In genomic region chr14:53894456-53894855, GRCh38 we compare ENCODE assay signal across 8 cellular contexts.
DNase-seq lines count a peak whose midpoint lies in the region; ATAC-seq and TF ChIP-seq lines count a peak whose summit lies in the region.

No MANE protein-coding gene starts in this region.

- no peaks in the 10 kb centered on the region for H3K36me3 Mint-ChIP-seq in activated CD8-positive, alpha-beta memory T cell treated with anti-CD3 and anti-CD28 coated beads, Interleukin-2, amount 10 ng/mL, durations not matched to agents 7 days and 5 days
- no peaks in the 10 kb centered on the region for H3K36me3 Mint-ChIP-seq in neural progenitor cell

- no peak overlapping the region for H3K4me3 ChIP-seq in neural progenitor cell

- no peak for TF ChIP-seq CTCF in neural progenitor cell (IDR thresholded peaks at IDR 0.05)

- H3K4me1 ChIP-seq in neural progenitor cell: peaks cover 17% of the 10 kb centered on the region

- peaks cover 9% of the 10 kb centered on the region for H3K4me1 Mint-ChIP-seq in activated CD8-positive, alpha-beta memory T cell treated with anti-CD3 and anti-CD28 coated beads, Interleukin-2, amount 10 ng/mL, durations not matched to agents 7 days and 5 days
- H3K4me1 Mint-ChIP-seq in neural progenitor cell: no peaks in the 10 kb centered on the region

- CTCF ChIA-PET in activated CD8-positive, alpha-beta memory T cell treated with anti-CD3 and anti-CD28 coated beads, Interleukin-2, amount 10 ng/mL, durations not matched to agents 7 days and 5 days (lab: Charles Lee): no interaction called here

- H3K27me3 Mint-ChIP-seq in activated CD8-positive, alpha-beta memory T cell treated with anti-CD3 and anti-CD28 coated beads, Interleukin-2, amount 10 ng/mL, durations not matched to agents 7 days and 5 days: no peaks in the 10 kb centered on the region
- no peaks in the 10 kb centered on the region for H3K27me3 Mint-ChIP-seq in neural progenitor cell (ENCODE audit: insufficient read depth, low read depth)

- no peaks in the 10 kb centered on the region for H3K27me3 ChIP-seq in neural progenitor cell

- ATAC-seq in activated CD8-positive, alpha-beta memory T cell treated with anti-CD3 and anti-CD28 coated beads, Interleukin-2, amount 10 ng/mL, durations not matched to agents 7 days and 5 days: peak; percentile 66
- ATAC-seq in HG02973 (IDR thresholded peaks at IDR 0.05; ENCODE audit: unreplicated experiment): peak; percentile 91

- no peaks in the 10 kb centered on the region for H3K36me3 ChIP-seq in neural progenitor cell

- H4K20me1 ChIP-seq in neural progenitor cell (ENCODE audit: low read depth): no peaks in the 10 kb centered on the region

- no peaks in the 10 kb centered on the region for H3K9me3 Mint-ChIP-seq in activated CD8-positive, alpha-beta memory T cell treated with anti-CD3 and anti-CD28 coated beads, Interleukin-2, amount 10 ng/mL, durations not matched to agents 7 days and 5 days (ENCODE audit: low read depth)
- no peaks in the 10 kb centered on the region for H3K9me3 Mint-ChIP-seq in neural progenitor cell

- H3K9ac ChIP-seq in neural progenitor cell: no peak overlapping the region

- no peak overlapping the region for H3K4me3 Mint-ChIP-seq in activated CD8-positive, alpha-beta memory T cell treated with anti-CD3 and anti-CD28 coated beads, Interleukin-2, amount 10 ng/mL, durations not matched to agents 7 days and 5 days
- H3K4me3 Mint-ChIP-seq in neural progenitor cell: no peak overlapping the region

- no peaks in the 10 kb centered on the region for H3K79me2 ChIP-seq in neural progenitor cell (ENCODE audit: low read depth)

- H3K4me2 ChIP-seq in neural progenitor cell: no peak overlapping the region

- H2AFZ ChIP-seq in neural progenitor cell (replicated peaks): no peak overlapping the region

- no peak overlapping the region for H3K27ac Mint-ChIP-seq in activated CD8-positive, alpha-beta memory T cell treated with anti-CD3 and anti-CD28 coated beads, Interleukin-2, amount 10 ng/mL, durations not matched to agents 7 days and 5 days
- H3K27ac Mint-ChIP-seq in neural progenitor cell: no peak overlapping the region

- no peaks in the 10 kb centered on the region for H3F3A ChIP-seq in neural progenitor cell (ENCODE audit: low read depth)

- peak overlapping the region; percentile 58 for H3K27ac ChIP-seq in angular gyrus (ENCODE audit: low read depth, low read length)
- H3K27ac ChIP-seq in temporal lobe (ENCODE audit: low read depth, low read length): peak overlapping the region; percentile 29
- H3K27ac ChIP-seq in neural progenitor cell: no peak overlapping the region

- DNase-seq in activated CD8-positive, alpha-beta memory T cell treated with anti-CD3 and anti-CD28 coated beads, Interleukin-2, amount 10 ng/mL, durations not matched to agents 7 days and 5 days: no peak
- no peak for DNase-seq in activated CD8-positive, alpha-beta memory T cell treated with anti-CD3 and anti-CD28 coated beads, Interleukin-2, amount 50 U/mL, for 48 hours
- no peak for DNase-seq in mucosa of gallbladder (ENCODE audit: low spot score)
- DNase-seq in stimulated activated naive CD4-positive, alpha-beta T cell (lab: John Stamatoyannopoulos, UW): no peak
- no peak for DNase-seq in neural progenitor cell (ENCODE audit: low spot score)

- H3K9me3 ChIP-seq in neural progenitor cell (ENCODE audit: low read depth): no peaks in the 10 kb centered on the region
